Comparison of ENCODE assay signal across 22 cellular contexts in the genomic region with DNA sequence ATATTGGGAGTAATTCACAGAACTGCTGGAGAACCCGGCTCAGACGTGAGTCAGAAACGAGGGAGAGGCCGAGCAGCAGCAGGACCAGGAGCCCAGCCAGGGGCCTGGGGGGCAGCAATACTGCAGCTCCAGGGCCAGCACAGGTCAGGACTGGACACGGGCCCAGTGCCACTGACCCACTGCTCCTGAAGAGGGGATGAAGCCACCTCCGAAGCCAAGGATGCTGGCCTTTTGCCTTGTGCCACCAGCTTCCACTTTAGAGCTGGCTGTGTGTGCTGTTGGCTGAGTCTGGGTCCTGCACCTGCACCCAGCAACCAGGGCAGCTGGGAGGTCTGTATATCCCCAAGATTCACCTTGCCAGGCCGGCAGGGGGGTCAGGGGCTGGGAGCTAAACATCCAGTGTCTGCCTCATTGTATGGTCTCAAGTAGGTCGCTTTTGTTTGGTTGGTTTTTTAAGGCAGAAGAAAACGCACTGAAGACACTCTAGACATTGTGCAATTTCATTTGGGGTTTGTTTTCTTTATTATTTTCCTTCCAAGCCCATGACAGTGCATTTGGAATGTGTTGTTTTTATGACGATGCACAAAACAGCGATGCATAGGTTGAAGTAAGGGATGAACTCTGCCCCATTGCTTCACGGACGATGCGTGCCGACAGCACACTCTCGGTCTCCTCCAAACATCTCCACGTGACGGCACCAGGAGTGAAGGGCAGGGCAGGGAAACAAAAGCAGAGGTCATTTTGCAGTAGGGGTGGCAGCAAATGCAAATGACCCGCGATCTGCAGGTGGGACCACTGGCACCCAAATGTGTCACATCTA. TPM values are rescaled to one million over a fixed set of nuclear protein-coding genes. Genes with fewer than 3 reads are reported as not detected.
A peak's percentile ranks its signal among the peaks of the same experiment; 100 is the strongest.
DNase-seq lines count a peak whose midpoint lies in the region; ATAC-seq, FAIRE-seq and TF ChIP-seq lines count a peak whose summit lies in the region.
"Had no signal": no experiment of that assay in that cellular context is flagged by ENCODE, and none has a peak within 500 bp of the region (broad histone marks: within the 10 kb centered on the region; RNA-seq: fewer than 3 reads in every experiment).

No MANE protein-coding gene starts in this region.

- H3K9me3 ChIP-seq in mammary epithelial cell (replicated peaks; ENCODE audit: insufficient read depth, low read length) = no peaks in the 10 kb centered on the region
- H3K9me3 ChIP-seq in HepG2 (ENCODE audit: low read length) = no peaks in the 10 kb centered on the region
- H3K9me3 ChIP-seq in T-helper 17 cell (ENCODE audit: control insufficient read depth, low read length, poor library complexity, severe bottlenecking) = no peaks in the 10 kb centered on the region
- no peaks in the 10 kb centered on the region for H3K9me3 ChIP-seq in adrenal gland (replicated peaks in 1 of 3)
- H3K9me3 ChIP-seq: heart right ventricle, left ventricle myocardium inferior, uterus had no signal

- ATAC-seq in HepG2 (peak; percentile 79), T-helper 17 cell (no peak), HG03159 (IDR thresholded peaks at IDR 0.05; ENCODE audit: unreplicated experiment) (no peak)
- ATAC-seq: HCT116, heart right ventricle had no signal

- H3K9me3 Mint-ChIP-seq in MCF 10A (ENCODE audit: unreplicated experiment) = no peaks in the 10 kb centered on the region
- H3K9me3 Mint-ChIP-seq: activated CD4-positive, alpha-beta memory T cell treated with anti-CD3 and anti-CD28 coated beads for 36 hours had no signal

- no peak for TF ChIP-seq EP300 in HepG2 (IDR thresholded peaks at IDR 0.05; ENCODE audit: low read depth in 2 of 2, low read length in 2 of 2)
- no peak for TF ChIP-seq EP300 in HepG2 (CRISPR knock-in tag; IDR thresholded peaks at IDR 0.05; ENCODE audit: borderline replicate concordance)

- FAIRE-seq in HepG2 (lab: Jason Lieb, UNC) = no peak
- FAIRE-seq: A204.1, GM18507 had no signal

- H3K27ac Mint-ChIP-seq in MCF 10A (ENCODE audit: low read depth, unreplicated experiment) (no peak overlapping the region), T-helper 17 cell (no peak overlapping the region)
- H3K27ac Mint-ChIP-seq: activated CD4-positive, alpha-beta memory T cell treated with anti-CD3 and anti-CD28 coated beads for 36 hours had no signal

- H3K4me2 ChIP-seq in mammary epithelial cell (ENCODE audit: insufficient read depth, low read depth, low read length) (no peak overlapping the region), HepG2 (ENCODE audit: low read depth, low read length) (no peak overlapping the region; the same call in 1 of the 2 replicates)

- H3K27ac ChIP-seq in mammary epithelial cell (ENCODE audit: insufficient read depth, low read depth, low read length) (no peak overlapping the region), brain microvascular endothelial cell (peak overlapping the region; percentile 68), HepG2 (ENCODE audit: extremely low read length, insufficient read depth, low read length) (no peak overlapping the region), adrenal gland (no peak overlapping the region), coronary artery (no peak overlapping the region)
- H3K27ac ChIP-seq: heart right ventricle, left ventricle myocardium inferior, uterus, VCaP had no signal

- DNase-seq in MCF 10A (ENCODE audit: unreplicated experiment) = peak; percentile 89
- no peak for DNase-seq in mammary epithelial cell
- DNase-seq in brain microvascular endothelial cell = peak; percentile 73
- DNase-seq in HepG2 (ENCODE audit: low spot score) = peak; percentile 51
- no peak for DNase-seq in T-helper 17 cell
- no peak for DNase-seq in adrenal gland
- DNase-seq in coronary artery (ENCODE audit: low spot score) = no peak
- DNase-seq: activated CD4-positive, alpha-beta memory T cell treated with anti-CD3 and anti-CD28 coated beads for 36 hours; activated naive CD4-positive, alpha-beta T cell; Calu3; heart right ventricle; left ventricle myocardium inferior; NCI-H1436; NCI-H69; SHP77; SW 1271; uterus had no signal

- no peak overlapping the region for H2AFZ ChIP-seq in mammary epithelial cell (ENCODE audit: low read depth, low read length)
- H2AFZ ChIP-seq in HepG2 (ENCODE audit: low read length) = no peak overlapping the region

- H3K4me1 Mint-ChIP-seq in MCF 10A (ENCODE audit: insufficient read depth, unreplicated experiment) (no peaks in the 10 kb centered on the region), T-helper 17 cell (peaks cover 4% of the 10 kb centered on the region)

- H3K4me3 ChIP-seq in mammary epithelial cell (replicated peaks in 1 of 3; ENCODE audit: insufficient read depth in 1 of 3, low read depth in 2 of 3, low read length in 3 of 3) (no peak overlapping the region), brain microvascular endothelial cell (ENCODE audit: low read depth, low read length) (no peak overlapping the region), HepG2 (replicated peaks in 1 of 3; ENCODE audit: insufficient read depth in 1 of 3, low read depth in 2 of 3, low read length in 3 of 3) (no peak overlapping the region), adrenal gland (no peak overlapping the region), coronary artery (no peak overlapping the region)
- H3K4me3 ChIP-seq: heart right ventricle, left ventricle myocardium inferior, uterus had no signal

- BruUV-seq in MCF 10A (replicated peaks; lab: Mats Ljungman, UMichigan) (no TSS peak), mammary epithelial cell (replicated peaks; lab: Mats Ljungman, UMichigan) (no TSS peak), HepG2 (replicated peaks; lab: Mats Ljungman, UMichigan) (no TSS peak)

- dilution Hi-C loops in mammary epithelial cell (cut with HindIII; ENCODE audit: low sequenced_read_pairs) = no loop called here

- WGBS in mammary epithelial cell (ENCODE audit: low coverage, missing lambda C conversion rate) = 78% methylated on average over 19 of the region's 20 CpGs
- WGBS in HepG2 (ENCODE audit: low lambda C conversion rate) = 11% methylated on average over 19 of the region's 20 CpGs
- WGBS in adrenal gland, 4 donors = 74 to 84% (median 80%) methylated on average over 18 to 20 of the region's 20 CpGs

- TF ChIP-seq POLR2A in HepG2 (IDR thresholded peaks at IDR 0.05; ENCODE audit: insufficient read depth in 1 of 2, low read depth in 2 of 2, low read length in 2 of 2) (no peak), adrenal gland (IDR thresholded peaks at IDR 0.05) (no peak)

- H3K36me3 Mint-ChIP-seq in MCF 10A (ENCODE audit: insufficient read depth, unreplicated experiment) = peaks cover 6% of the 10 kb centered on the region
- peaks cover 2% of the 10 kb centered on the region for H3K36me3 Mint-ChIP-seq in T-helper 17 cell (ENCODE audit: low read depth)
- H3K36me3 Mint-ChIP-seq: activated CD4-positive, alpha-beta memory T cell treated with anti-CD3 and anti-CD28 coated beads for 36 hours had no signal

- H3K9ac ChIP-seq in mammary epithelial cell (ENCODE audit: insufficient read depth, low read length) = no peak overlapping the region
- H3K9ac ChIP-seq in HepG2 (ENCODE audit: insufficient read depth, low read depth, low read length) = no peak overlapping the region

- TF ChIP-seq CTCF in MCF 10A (IDR thresholded peaks at IDR 0.05; ENCODE audit: unreplicated experiment) (no peak), mammary epithelial cell (conservative IDR thresholded peaks at IDR 0.05 in 1 of 2, IDR thresholded peaks at IDR 0.05 in 1 of 2; ENCODE audit: extremely low read depth in 1 of 2, insufficient read depth in 1 of 2, low read depth in 1 of 2, low read length in 2 of 2) (no peak), brain microvascular endothelial cell (IDR thresholded peaks at IDR 0.05; ENCODE audit: low read depth, low read length, missing control alignments) (no peak), HepG2 (CRISPR knock-in tag; IDR thresholded peaks at IDR 0.05) (no peak), adrenal gland (IDR thresholded peaks at IDR 0.05) (no peak), coronary artery (IDR thresholded peaks at IDR 0.05) (no peak)

- H3K27me3 ChIP-seq in mammary epithelial cell (ENCODE audit: insufficient read depth, low read length) = no peaks in the 10 kb centered on the region
- H3K27me3 ChIP-seq in brain microvascular endothelial cell (replicated peaks) = no peaks in the 10 kb centered on the region
- H3K27me3 ChIP-seq in HepG2 (ENCODE audit: control insufficient read depth in 1 of 2, insufficient read depth in 2 of 2, low read length in 2 of 2) = peaks cover 0 to 28% of the 10 kb centered on the region in 2 experiments; a peak in 3 of 5 replicates
- H3K27me3 ChIP-seq in adrenal gland = peaks cover 4% of the 10 kb centered on the region
- H3K27me3 ChIP-seq: uterus had no signal

- H3K4me1 ChIP-seq in mammary epithelial cell (ENCODE audit: insufficient read depth, low read length) (no peaks in the 10 kb centered on the region), HepG2 (ENCODE audit: insufficient read depth, low read length) (0 out of 2 replicates have a peak, but pooled peaks cover 9% of the 10 kb centered on the region), adrenal gland (replicated peaks in 1 of 2) (no peaks in the 10 kb centered on the region)
- H3K4me1 ChIP-seq: heart right ventricle, left ventricle myocardium inferior, uterus had no signal

- H4K20me1 ChIP-seq in mammary epithelial cell (ENCODE audit: insufficient read depth, low read length) (no peaks in the 10 kb centered on the region), HepG2 (ENCODE audit: insufficient read depth, low read length) (no peaks in the 10 kb centered on the region)

- no peaks in the 10 kb centered on the region for H3K27me3 Mint-ChIP-seq in MCF 10A (ENCODE audit: insufficient read depth, unreplicated experiment)
- peaks cover 37% of the 10 kb centered on the region for H3K27me3 Mint-ChIP-seq in T-helper 17 cell

- no peak for TF ChIP-seq RAD21 in HepG2 (CRISPR knock-in tag; IDR thresholded peaks at IDR 0.05)

- H3K36me3 ChIP-seq in mammary epithelial cell (ENCODE audit: insufficient read depth, low read length) (no peaks in the 10 kb centered on the region), brain microvascular endothelial cell (replicated peaks) (no peaks in the 10 kb centered on the region), HepG2 (replicated peaks in 1 of 2; ENCODE audit: control insufficient read depth in 1 of 2, insufficient read depth in 2 of 2, low read length in 2 of 2) (no peaks in the 10 kb centered on the region), adrenal gland (replicated peaks in 1 of 2) (no peaks in the 10 kb centered on the region)
- H3K36me3 ChIP-seq: heart right ventricle, left ventricle myocardium inferior, uterus had no signal

- intact Hi-C loops in MCF 10A (cut with micrococcal nuclease) (no loop called here), mammary epithelial cell (cut with micrococcal nuclease) (no loop called here), HepG2 (cut with micrococcal nuclease; ENCODE audit: unreplicated experiment) (no loop called here), adrenal gland (cut with DNase I) (no loop called here)

- H3K4me3 Mint-ChIP-seq in MCF 10A (ENCODE audit: unreplicated experiment) (no peak overlapping the region), T-helper 17 cell (no peak overlapping the region)
- H3K4me3 Mint-ChIP-seq: activated CD4-positive, alpha-beta memory T cell treated with anti-CD3 and anti-CD28 coated beads for 36 hours had no signal

- CTCF ChIA-PET in MCF 10A (lab: Yijun Ruan, JAX) (no interaction called here), mammary epithelial cell (lab: Charles Lee; ENCODE audit: low non-redundant PET) (no interaction called here), HepG2 (lab: Yijun Ruan, JAX; ENCODE audit: low intra/inter-chr PET ratio, low total read pairs) (no interaction called here)

- no peaks in the 10 kb centered on the region for H3K79me2 ChIP-seq in mammary epithelial cell (ENCODE audit: insufficient read depth, low read length)
- H3K79me2 ChIP-seq in HepG2 (ENCODE audit: insufficient read depth, low read length) = no peaks in the 10 kb centered on the region

- POLR2A ChIA-PET in MCF 10A (lab: Yijun Ruan, JAX) (interaction anchor here (0.5 to 1.5 kb wide), 2 partner anchors 12 to 828 kb away, joined by 3 to 7 read pairs; no protein-coding TSS in a partner anchor), HepG2 (lab: Yijun Ruan, JAX) (no interaction called here)

- in situ Hi-C loops in mammary epithelial cell (cut with MboI; ENCODE audit: low sequenced_read_pairs in 2 of 2) (no loop called here), brain microvascular endothelial cell (cut with HindIII; ENCODE audit: low pct_ligation_motif_present, low sequenced_read_pairs) (no loop called here), HepG2 (cut with HindIII; ENCODE audit: extremely low pct_ligation_motif_present, low pct_unique_long_range_greater_than_20kb) (no loop called here)

RNA-seq across cellular contexts. Expression of a gene that starts 27.7 kb away (rescaled TPM):
- total RNA-seq in MCF 10A (2022) (11.2 and 12.4 TPM in 2 replicates), mammary epithelial cell (10 to 100 TPM; 64.8 to 71.7 TPM), HepG2 (2016; rRNA removed; fragmentation: Illumina TruSeq; extraction: Trizol) (0.11 and 0.20 TPM in 2 replicates), T-helper 17 cell (10 to 100 TPM; 53.3 to 55.1 TPM), adrenal gland (100 to 1,000 TPM in 1 of 8 donors, 10 to 100 TPM in 7; 23.8 to 234 (median 56.1) TPM)
- polyA plus RNA-seq in mammary epithelial cell (89.4 TPM), HepG2 (2011; rRNA removed) (0.07 and 0.16 TPM in 2 replicates), adrenal gland (100 to 1,000 TPM in 1 of 3 donors, 10 to 100 TPM in 1, 1 to 10 TPM in 1; 9.9 to 203 (median 28.8) TPM)
- polyA minus RNA-seq in mammary epithelial cell = 157 TPM
- 0.26 TPM in 1 of 2 replicates, not detected in the other for total RNA-seq in HepG2 (2016; cell fraction: cytosol; rRNA removed; fragmentation: Illumina TruSeq; extraction: Trizol; ENCODE audit: low read depth)
- total RNA-seq in HepG2 (2016; cell fraction: insoluble cytoplasmic fraction; rRNA removed; fragmentation: Illumina TruSeq; extraction: Trizol) = 0.09 and 0.13 TPM in 2 replicates
- total RNA-seq in HepG2 (2016; cell fraction: membrane; rRNA removed; fragmentation: Illumina TruSeq; extraction: Trizol) = 0.09 and 0.48 TPM in 2 replicates
- total RNA-seq in HepG2 (2016; cell fraction: nucleus; rRNA removed; fragmentation: Illumina TruSeq; extraction: Trizol) = not detected in 2 replicates
- 0.10 and 0.17 TPM in 2 replicates for polyA plus RNA-seq in HepG2 (2011; cell fraction: cytosol; rRNA removed)
- polyA plus RNA-seq in HepG2 (2011; cell fraction: nucleus; rRNA removed) = 0.10 and 0.23 TPM in 2 replicates
- polyA plus RNA-seq in HepG2 (2012) = 0.08 and 0.17 TPM in 2 replicates
- polyA plus RNA-seq in HepG2 (2016; cell fraction: cytosol; fragmentation: Illumina TruSeq; extraction: Trizol; ENCODE audit: low read depth) = 0.03 TPM in 1 of 2 replicates, not detected in the other
- 0.10 TPM in 1 of 2 replicates, not detected in the other for polyA plus RNA-seq in HepG2 (2016; cell fraction: insoluble cytoplasmic fraction; fragmentation: Illumina TruSeq; extraction: Trizol; ENCODE audit: low read depth)
- 0.13 TPM in 1 of 2 replicates, not detected in the other for polyA plus RNA-seq in HepG2 (2016; cell fraction: membrane; fragmentation: Illumina TruSeq; extraction: Trizol; ENCODE audit: low read depth)
- polyA plus RNA-seq in HepG2 (2016; cell fraction: nucleus; fragmentation: Illumina TruSeq; extraction: Trizol; ENCODE audit: insufficient read depth, low read depth) = 0.25 TPM in 1 of 2 replicates, not detected in the other
- 0.60 and 64.4 TPM in 2 replicates for polyA minus RNA-seq in HepG2 (2011; rRNA and poly(A)+ RNA removed; ENCODE audit: low replicate concordance)
- 0.30 and 0.35 TPM in 2 replicates for polyA minus RNA-seq in HepG2 (2011; cell fraction: cytosol; rRNA and poly(A)+ RNA removed)
- polyA minus RNA-seq in HepG2 (2011; cell fraction: nucleus; rRNA and poly(A)+ RNA removed) = 0.25 and 0.52 TPM in 2 replicates

Comparison
In these comparisons a context has a peak if more than half of its experiments do, and no peak if none do; other contexts are left out.
1. DNase-seq: peak in MCF 10A (single experiment), brain microvascular endothelial cell (single experiment) and HepG2 (single experiment); none in mammary epithelial cell (single experiment), T-helper 17 cell (0 of 3), adrenal gland (0 of 7) and coronary artery (single experiment).